In the genomic region with DNA sequence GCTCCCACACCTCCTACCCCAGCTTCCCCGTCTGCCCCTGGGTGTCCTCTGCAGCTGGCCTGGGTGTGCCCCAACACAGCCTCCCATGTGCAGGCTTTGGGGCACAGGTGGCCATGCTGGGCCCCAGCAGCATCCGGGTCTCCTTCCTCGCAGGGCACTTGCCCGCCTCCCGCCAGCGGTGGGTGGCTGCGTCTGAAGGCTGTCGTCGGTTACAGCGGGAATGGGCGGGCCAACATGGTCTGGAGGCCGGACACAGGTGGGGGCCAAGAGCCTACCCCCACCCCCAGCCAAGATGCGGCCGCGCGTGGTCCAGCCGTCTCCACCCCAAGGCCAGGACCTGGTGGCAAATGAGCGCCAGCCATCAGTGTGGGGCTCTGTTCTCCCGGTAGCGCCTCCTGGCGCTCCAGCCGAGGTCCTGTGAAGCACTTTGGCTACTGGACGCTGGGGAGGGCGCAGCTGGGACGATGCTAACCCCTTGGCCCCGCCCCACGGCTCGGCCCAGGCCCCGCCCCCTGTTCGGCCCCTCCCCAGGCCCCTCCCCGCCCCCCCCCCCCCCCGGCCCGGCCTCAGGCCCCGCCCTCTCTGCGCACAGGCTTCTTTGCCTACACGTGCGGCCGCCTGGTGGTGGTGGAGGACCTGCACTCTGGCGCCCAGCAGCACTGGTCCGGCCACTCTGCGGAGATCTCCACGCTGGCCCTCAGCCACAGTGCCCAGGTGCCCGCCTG, we compare ENCODE assay signal across 8 cellular contexts. TPM values are rescaled to one million over a fixed set of nuclear protein-coding genes. Genes with fewer than 3 reads are reported as not detected.
DNase-seq lines count a peak whose midpoint lies in the region; ATAC-seq and TF ChIP-seq lines count a peak whose summit lies in the region.

No MANE protein-coding gene starts in this region.

- H3K4me1 ChIP-seq in KMS-11 (ENCODE audit: low read depth, poor library complexity, severe bottlenecking) (peaks cover 20% of the 10 kb centered on the region), ascending aorta (peaks cover 0 to 5% of the 10 kb centered on the region in 2 donors)

- no peaks in the 10 kb centered on the region for H3K9me3 ChIP-seq in ascending aorta

- no peaks in the 10 kb centered on the region for H3K36me3 ChIP-seq in KMS-11 (ENCODE audit: insufficient read depth)
- peaks cover 0 to 2% of the 10 kb centered on the region in 2 donors for H3K36me3 ChIP-seq in ascending aorta

- H3K4me2 ChIP-seq in KMS-11, result peak overlapping the region; percentile 55

- H3K27ac ChIP-seq in KMS-11, result peak overlapping the region; percentile 50
- H3K27ac ChIP-seq in ascending aorta, result peak overlapping the region; percentile 59 to 78

- H4K20me1 ChIP-seq in KMS-11 (ENCODE audit: insufficient read depth), result no peaks in the 10 kb centered on the region

- H3K79me2 ChIP-seq in KMS-11 (ENCODE audit: insufficient read depth, low read depth), result no peaks in the 10 kb centered on the region

- peak overlapping the region; percentile 49; the same call in 1 of the 2 replicates for H2AFZ ChIP-seq in KMS-11 (ENCODE audit: low read depth)

- intact Hi-C loops in ascending aorta (cut with DNase I), result loop anchor here (2.0 to 10.0 kb wide), 2 partner anchors 24 to 266 kb away; a partner anchor contains a TSS
- intact Hi-C loops in left ventricle myocardium superior (cut with micrococcal nuclease), result no loop called here

- ATAC-seq in GM18868 (IDR thresholded peaks at IDR 0.05; ENCODE audit: unreplicated experiment), result peak; percentile 64
- ATAC-seq in left ventricle myocardium superior, result peak; percentile 87

- H3K9ac ChIP-seq in KMS-11, result peak overlapping the region; percentile 43; the same call in 1 of the 2 replicates

- H3K27me3 ChIP-seq in KMS-11 (ENCODE audit: insufficient read depth, low read depth), result no peaks in the 10 kb centered on the region
- H3K27me3 ChIP-seq in ascending aorta, result no peaks in the 10 kb centered on the region

- DNase-seq in 8988T (peak; percentile 85), T-helper 1 cell (peak; percentile 48 to 72 (median 61)), ascending aorta (ENCODE audit: low spot score in 2 of 2) (peak in 1 of 2 donors; percentile 91), left ventricle myocardium superior (peak; percentile 93), pulmonary artery endothelial cell (ENCODE audit: low read depth, low spot score) (peak; percentile 70), amniotic stem cell (lab: John Stamatoyannopoulos, UW) (no peak)

- TF ChIP-seq CTCF in KMS-11 (conservative IDR thresholded peaks at IDR 0.05; ENCODE audit: low read depth, low read length) (no peak; the same call in 1 of the 2 replicates), ascending aorta (IDR thresholded peaks at IDR 0.05) (peak; percentile 37 to 59 (median 38))

- no peak overlapping the region for H3K4me3 ChIP-seq in KMS-11 (IDR thresholded peaks at IDR 0.05; ENCODE audit: insufficient read depth, low read depth, low read length)
- peak overlapping the region; percentile 15 to 46 for H3K4me3 ChIP-seq in ascending aorta

RNA-seq across cellular contexts. Expression of a gene that starts 7.3 kb away (rescaled TPM):
- total RNA-seq in ascending aorta (41.8 TPM), left ventricle myocardium superior (88.8 TPM), pulmonary artery endothelial cell (36.0 and 37.2 TPM in 2 replicates)

RNA-seq across cellular contexts. Expression of a gene that starts 11.5 kb away (rescaled TPM):
- total RNA-seq in ascending aorta (50.0 TPM), left ventricle myocardium superior (10.9 TPM), pulmonary artery endothelial cell (10.7 and 14.8 TPM in 2 replicates)

RNA-seq across cellular contexts. Expression of a gene that starts 14.8 kb away (rescaled TPM):
- total RNA-seq in ascending aorta (1.1 TPM), left ventricle myocardium superior (1.9 TPM), pulmonary artery endothelial cell (0.71 and 0.73 TPM in 2 replicates)

RNA-seq across cellular contexts. Expression of a gene that starts 19.0 kb away (rescaled TPM):
- total RNA-seq in ascending aorta, result 92.9 TPM
- total RNA-seq in left ventricle myocardium superior, result 187 TPM
- total RNA-seq in pulmonary artery endothelial cell, result 14.2 and 22.3 TPM in 2 replicates

RNA-seq across cellular contexts. Expression of a gene that starts 19.6 kb away (rescaled TPM):
- total RNA-seq in ascending aorta (258 TPM), left ventricle myocardium superior (144 TPM), pulmonary artery endothelial cell (131 and 146 TPM in 2 replicates)
